Comparison of ENCODE assay signal across 12 cellular contexts in genomic region chr10:114068054-114068707, GRCh38. TPM values are rescaled to one million over a fixed set of nuclear protein-coding genes. Genes with fewer than 3 reads are reported as not detected.
A peak's percentile ranks its signal among the peaks of the same experiment; 100 is the strongest.
DNase-seq lines count a peak whose midpoint lies in the region; ATAC-seq and TF ChIP-seq lines count a peak whose summit lies in the region.
"Had no signal": no experiment of that assay in that cellular context is flagged by ENCODE, and none has a peak within 500 bp of the region (broad histone marks: within the 10 kb centered on the region; RNA-seq: fewer than 3 reads in every experiment).

No MANE protein-coding gene starts in this region.

- no peaks in the 10 kb centered on the region for H3K36me3 ChIP-seq in BLaER1
- H3K36me3 ChIP-seq in right lobe of liver: no peaks in the 10 kb centered on the region

- DNase-seq in HPDE6-E6E7 (ENCODE audit: extremely low spot score): peak; percentile 73
- DNase-seq in right cardiac atrium: no peak
- DNase-seq in NCI-H345 treated with DMSO at 0.1 percent for 48 hours (lab: John Stamatoyannopoulos, UW; ENCODE audit: unreplicated experiment): no peak
- no peak for DNase-seq in GM10248 (ENCODE audit: extremely low spot score)
- no peak for DNase-seq in right lobe of liver
- DNase-seq: activated CD8-positive, alpha-beta memory T cell treated with anti-CD3 and anti-CD28 coated beads for 24 hours; COR-L47; NCI-H1092 treated with DMSO at 0.1 percent for 48 hours had no signal

- ATAC-seq in right cardiac atrium (no peak), GM21447 (IDR thresholded peaks at IDR 0.05; ENCODE audit: unreplicated experiment) (no peak), right lobe of liver (no peak)

- H3K27ac ChIP-seq in BLaER1: no peak overlapping the region
- peak overlapping the region; percentile 31 for H3K27ac ChIP-seq in angular gyrus (ENCODE audit: low read depth, low read length)
- peak overlapping the region; percentile 30 for H3K27ac ChIP-seq in right cardiac atrium (ENCODE audit: low read length)
- H3K27ac ChIP-seq in right lobe of liver: no peak overlapping the region
- H3K27ac ChIP-seq: HL-60 had no signal

- intact Hi-C loops in right cardiac atrium (cut with DNase I): no loop called here
- intact Hi-C loops in right lobe of liver (cut with DNase I): no loop called here

- WGBS in right cardiac atrium: 76% methylated on average over 6 of the region's 6 CpGs
- 85% methylated on average over 6 of the region's 6 CpGs for WGBS in right lobe of liver (ENCODE audit: insufficient coverage, low coverage, low lambda C conversion rate, missing lambda C conversion rate)

- TF ChIP-seq CTCF in GM10248 (IDR thresholded peaks at IDR 0.05; ENCODE audit: control extremely low read depth, extremely low read depth, low read depth, missing control alignments) (no peak), right lobe of liver (IDR thresholded peaks at IDR 0.05) (no peak)

- H3K9me3 ChIP-seq in BLaER1 (no peaks in the 10 kb centered on the region), right cardiac atrium (ENCODE audit: control insufficient read depth, low read length) (no peaks in the 10 kb centered on the region), right lobe of liver (no peaks in the 10 kb centered on the region)

- no peaks in the 10 kb centered on the region for H4K20me1 ChIP-seq in BLaER1

- peak overlapping the region; percentile 66 for H3K4me2 ChIP-seq in BLaER1

- H3K9ac ChIP-seq in BLaER1: peak overlapping the region; percentile 7; the same call in 1 of the 2 replicates

- H3K4me3 ChIP-seq in BLaER1: no peak overlapping the region
- H3K4me3 ChIP-seq in right cardiac atrium (ENCODE audit: low read length): no peak overlapping the region
- H3K4me3 ChIP-seq in right lobe of liver: no peak overlapping the region

- CTCF ChIA-PET in GM10248 (lab: Yijun Ruan, JAX): interaction anchor here (0.8 to 1.6 kb wide), 5 partner anchors 9 to 254 kb away, joined by 3 to 6 read pairs (median 4); no protein-coding TSS in a partner anchor

- TF ChIP-seq POLR2A in right lobe of liver (IDR thresholded peaks at IDR 0.05): no peak

- no peaks in the 10 kb centered on the region for H3K27me3 ChIP-seq in BLaER1
- no peaks in the 10 kb centered on the region for H3K27me3 ChIP-seq in right cardiac atrium (ENCODE audit: control insufficient read depth, insufficient read depth)
- H3K27me3 ChIP-seq in right lobe of liver: no peaks in the 10 kb centered on the region

- H3K4me1 ChIP-seq in BLaER1 (peaks cover 65% of the 10 kb centered on the region), right cardiac atrium (ENCODE audit: control insufficient read depth, insufficient read depth, low read length) (peaks cover 6% of the 10 kb centered on the region), right lobe of liver (peaks cover 0 to 15% (median 6%) of the 10 kb centered on the region in 4 donors)

- POLR2A ChIA-PET in GM10248 (lab: Yijun Ruan, JAX): no interaction called here

RNA-seq across cellular contexts. Expression of gene ADRB1, which starts 24.5 kb away (rescaled TPM):
- total RNA-seq in right cardiac atrium: 10 to 100 TPM; 39.5 to 60.8 (median 47.1) TPM
- polyA plus RNA-seq in right cardiac atrium: 33.4 TPM
- under 1 TPM in 4 of 6 experiments, not detected in 2; 0.11 to 0.66 (median 0.38) TPM for total RNA-seq in right lobe of liver

Comparison
In these comparisons a context has a peak if more than half of its experiments do, and no peak if none do; other contexts are left out.
1. H3K27ac ChIP-seq: peak in angular gyrus (single experiment) and right cardiac atrium (single experiment); none in BLaER1 (single experiment) and right lobe of liver (0 of 3).
2. RNA of gene ADRB1, which starts 24.5 kb away (total RNA-seq): 39.5 to 60.8 TPM in right cardiac atrium; 0.11 to 0.66 TPM in right lobe of liver; every median in the first group is over 10 times any median in the second.